ENCODE assay signal across 11 cellular contexts in genomic region chr13:52650731-52651130, GRCh38. TPM values are rescaled to one million over a fixed set of nuclear protein-coding genes. Genes with fewer than 3 reads are reported as not detected.
DNase-seq lines count a peak whose midpoint lies in the region; ATAC-seq and TF ChIP-seq lines count a peak whose summit lies in the region.
"Had no signal": no experiment of that assay in that cellular context is flagged by ENCODE, and none has a peak within 500 bp of the region (broad histone marks: within the 10 kb centered on the region; RNA-seq: fewer than 3 reads in every experiment).

No MANE protein-coding gene starts in this region.

- POLR2A ChIA-PET in activated CD4-positive, alpha-beta memory T cell treated with anti-CD3 and anti-CD28 coated beads, Interleukin-2, amount 10 ng/mL, durations not matched to agents 7 days and 5 days (lab: Charles Lee): no interaction called here

- H3K4me1 Mint-ChIP-seq in activated CD4-positive, alpha-beta memory T cell treated with anti-CD3 and anti-CD28 coated beads, Interleukin-2, amount 10 ng/mL, durations not matched to agents 7 days and 5 days: peaks cover 9% of the 10 kb centered on the region

- H3K27me3 ChIP-seq in right cardiac atrium (ENCODE audit: control insufficient read depth, insufficient read depth) (no peaks in the 10 kb centered on the region), kidney epithelial cell (ENCODE audit: control insufficient read depth, insufficient read depth, low read length) (no peaks in the 10 kb centered on the region), upper lobe of right lung (no peaks in the 10 kb centered on the region)
- H3K27me3 ChIP-seq: pancreas had no signal

- no peak for DNase-seq in right cardiac atrium
- DNase-seq in left ventricle myocardium superior: no peak
- DNase-seq in activated CD4-positive, alpha-beta memory T cell treated with anti-CD3 and anti-CD28 coated beads, Interleukin-2, amount 10 ng/mL, durations not matched to agents 7 days and 5 days: no peak
- DNase-seq in kidney epithelial cell (ENCODE audit: low read depth): no peak
- no peak for DNase-seq in upper lobe of right lung
- no peak for DNase-seq in DMS114 treated with DMSO at 0.1 percent for 48 hours (lab: John Stamatoyannopoulos, UW; ENCODE audit: unreplicated experiment)
- DNase-seq: NCI-H1694, pancreas, T-cell had no signal

- H3K36me3 Mint-ChIP-seq in activated CD4-positive, alpha-beta memory T cell treated with anti-CD3 and anti-CD28 coated beads, Interleukin-2, amount 10 ng/mL, durations not matched to agents 7 days and 5 days (ENCODE audit: low read depth): peaks cover 19% of the 10 kb centered on the region

- no peak overlapping the region for H3K27ac ChIP-seq in right cardiac atrium (ENCODE audit: low read length)
- no peak overlapping the region for H3K27ac ChIP-seq in upper lobe of right lung
- H3K27ac ChIP-seq: pancreas had no signal

- H3K36me3 ChIP-seq in kidney epithelial cell (ENCODE audit: control insufficient read depth, insufficient read depth, low read length): no peaks in the 10 kb centered on the region
- peaks cover 10% of the 10 kb centered on the region for H3K36me3 ChIP-seq in upper lobe of right lung
- H3K36me3 ChIP-seq: pancreas had no signal

- CTCF ChIA-PET in activated CD4-positive, alpha-beta memory T cell treated with anti-CD3 and anti-CD28 coated beads, Interleukin-2, amount 10 ng/mL, durations not matched to agents 7 days and 5 days (lab: Charles Lee): no interaction called here

- TF ChIP-seq CTCF in kidney epithelial cell (IDR thresholded peaks at IDR 0.05; ENCODE audit: insufficient read depth, low read length, poor library complexity, severe bottlenecking): no peak
- no peak for TF ChIP-seq CTCF in upper lobe of right lung (IDR thresholded peaks at IDR 0.05)

- H3K4me1 ChIP-seq in right cardiac atrium (ENCODE audit: control insufficient read depth, insufficient read depth, low read length) (peaks cover 4% of the 10 kb centered on the region), upper lobe of right lung (peaks cover 25% of the 10 kb centered on the region)

- H3K4me3 Mint-ChIP-seq in activated CD4-positive, alpha-beta memory T cell treated with anti-CD3 and anti-CD28 coated beads, Interleukin-2, amount 10 ng/mL, durations not matched to agents 7 days and 5 days: no peak overlapping the region
- H3K4me3 Mint-ChIP-seq: T-cell had no signal

- no peaks in the 10 kb centered on the region for H3K9me3 Mint-ChIP-seq in activated CD4-positive, alpha-beta memory T cell treated with anti-CD3 and anti-CD28 coated beads, Interleukin-2, amount 10 ng/mL, durations not matched to agents 7 days and 5 days
- H3K9me3 Mint-ChIP-seq: T-cell had no signal

- H3K27me3 Mint-ChIP-seq in activated CD4-positive, alpha-beta memory T cell treated with anti-CD3 and anti-CD28 coated beads, Interleukin-2, amount 10 ng/mL, durations not matched to agents 7 days and 5 days: no peaks in the 10 kb centered on the region
- H3K27me3 Mint-ChIP-seq: T-cell had no signal

- peak overlapping the region; percentile 50 for H3K27ac Mint-ChIP-seq in activated CD4-positive, alpha-beta memory T cell treated with anti-CD3 and anti-CD28 coated beads, Interleukin-2, amount 10 ng/mL, durations not matched to agents 7 days and 5 days

- H3K4me3 ChIP-seq in right cardiac atrium (ENCODE audit: low read length) (peak overlapping the region; percentile 99), kidney epithelial cell (ENCODE audit: low read depth, low read length) (peak overlapping the region; percentile 76), upper lobe of right lung (peak overlapping the region; percentile 79)

- H3K9me3 ChIP-seq in right cardiac atrium (ENCODE audit: control insufficient read depth, low read length): no peaks in the 10 kb centered on the region
- no peaks in the 10 kb centered on the region for H3K9me3 ChIP-seq in upper lobe of right lung
- H3K9me3 ChIP-seq: pancreas had no signal

- ATAC-seq in right cardiac atrium (no peak), left ventricle myocardium superior (no peak), upper lobe of right lung (no peak), GM19328 (IDR thresholded peaks at IDR 0.05; ENCODE audit: unreplicated experiment) (no peak), HG02840 (IDR thresholded peaks at IDR 0.05; ENCODE audit: low FRiP score, unreplicated experiment) (no peak)
- ATAC-seq: pancreas, T-cell had no signal

- WGBS in right cardiac atrium: 70% methylated on average over 6 of the region's 6 CpGs

- intact Hi-C loops in right cardiac atrium (cut with DNase I): no loop called here
- intact Hi-C loops in left ventricle myocardium superior (cut with micrococcal nuclease): no loop called here
- intact Hi-C loops in upper lobe of right lung (cut with DNase I): no loop called here

RNA-seq across cellular contexts. Expression of gene SUGT1, which starts 1.9 kb away (rescaled TPM):
- total RNA-seq in right cardiac atrium: 10 to 100 TPM; 46.1 to 71.5 (median 56.8) TPM
- 54.5 TPM for polyA plus RNA-seq in right cardiac atrium
- 59.3 TPM for total RNA-seq in left ventricle myocardium superior
- 10 to 100 TPM; 50.1 to 51.7 TPM for total RNA-seq in activated CD4-positive, alpha-beta memory T cell treated with anti-CD3 and anti-CD28 coated beads, Interleukin-2, amount 10 ng/mL, durations not matched to agents 7 days and 5 days
- 44.6 and 49.8 TPM in 2 replicates for total RNA-seq in kidney epithelial cell
- 39.1 TPM for total RNA-seq in upper lobe of right lung

RNA-seq across cellular contexts. Expression of gene HNRNPA1L2, which starts 8.5 kb away (rescaled TPM):
- total RNA-seq in right cardiac atrium: 1 to 10 TPM; 3.4 to 5.1 (median 4.7) TPM
- 6.3 TPM for polyA plus RNA-seq in right cardiac atrium
- 2.0 TPM for total RNA-seq in left ventricle myocardium superior
- total RNA-seq in activated CD4-positive, alpha-beta memory T cell treated with anti-CD3 and anti-CD28 coated beads, Interleukin-2, amount 10 ng/mL, durations not matched to agents 7 days and 5 days: 1 to 10 TPM; 8.9 to 9.3 TPM
- 4.0 and 7.2 TPM in 2 replicates for total RNA-seq in kidney epithelial cell
- total RNA-seq in upper lobe of right lung: 6.5 TPM
